Comparison of ENCODE assay signal across 8 cellular contexts in the genomic region with DNA sequence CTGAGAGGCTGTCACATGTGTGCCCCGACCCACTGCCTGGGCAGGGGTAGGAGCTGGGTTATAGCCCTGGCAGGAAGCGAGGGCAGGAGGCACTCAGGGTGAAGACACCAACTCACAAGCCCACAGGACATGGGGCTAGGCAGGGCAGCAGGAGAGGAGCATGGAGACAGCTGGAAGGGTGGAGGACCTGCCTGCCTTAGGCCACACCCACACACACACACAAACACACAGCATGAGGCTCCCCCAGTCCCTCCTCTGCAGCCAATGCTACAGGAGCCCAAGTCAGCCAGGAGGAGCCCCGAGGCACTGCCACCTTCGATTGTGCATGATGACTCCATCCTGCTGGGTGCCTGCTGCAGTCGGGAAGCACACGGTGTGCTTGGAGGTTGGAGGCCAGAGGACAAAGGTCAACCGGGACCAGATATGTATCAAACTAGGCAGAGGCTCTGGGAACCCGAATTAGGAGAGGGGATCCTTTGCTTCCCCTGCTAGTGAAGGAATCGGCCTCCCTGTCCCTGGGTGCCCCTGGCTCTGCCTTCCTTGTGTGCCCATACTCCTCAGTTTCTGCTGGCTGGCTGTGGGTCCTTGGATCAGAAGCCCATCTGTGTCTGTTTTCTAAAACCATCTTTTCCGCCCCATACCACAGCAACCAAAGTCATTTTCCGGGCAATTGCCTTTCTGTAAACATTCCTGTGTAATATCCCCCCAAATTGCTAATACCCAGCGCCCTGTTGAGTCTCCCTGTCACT. TPM values are rescaled to one million over a fixed set of nuclear protein-coding genes. Genes with fewer than 3 reads are reported as not detected.
DNase-seq lines count a peak whose midpoint lies in the region; ATAC-seq and TF ChIP-seq lines count a peak whose summit lies in the region.

No MANE protein-coding gene starts in this region.

- peaks cover 11% of the 10 kb centered on the region for H3K27me3 ChIP-seq in H7 (ENCODE audit: control insufficient read depth, insufficient read depth, low read length)
- no peaks in the 10 kb centered on the region for H3K27me3 ChIP-seq in PC-3 (ENCODE audit: low read length)

- no peaks in the 10 kb centered on the region for H3K9me3 ChIP-seq in PC-3 (ENCODE audit: low read length)

- no peak for TF ChIP-seq CTCF in PC-3 (conservative IDR thresholded peaks at IDR 0.05; ENCODE audit: low read depth, low read length)

- BruUV-seq in PC-3 (replicated peaks; lab: Mats Ljungman, UMichigan) = no TSS peak

- H3K79me2 ChIP-seq in PC-3 (ENCODE audit: low read length) = no peaks in the 10 kb centered on the region

- H3K36me3 ChIP-seq in H7 (replicated peaks; ENCODE audit: control insufficient read depth, insufficient read depth, low read length) (no peaks in the 10 kb centered on the region), PC-3 (ENCODE audit: low read depth, low read length) (no peaks in the 10 kb centered on the region)

- intact Hi-C loops in PC-3 (cut with micrococcal nuclease) = no loop called here
- intact Hi-C loops in posterior vena cava (cut with DNase I) = no loop called here

- peak; percentile 34 for DNase-seq in COLO668 (lab: John Stamatoyannopoulos, UW; ENCODE audit: unreplicated experiment)
- DNase-seq in H7 = peak; percentile 84
- peak; percentile 22 for DNase-seq in PC-3
- DNase-seq in kidney tubule cell (ENCODE audit: low spot score) = peak; percentile 9
- no peak for DNase-seq in posterior vena cava (ENCODE audit: low spot score)
- DNase-seq in NCI-H774 (lab: John Stamatoyannopoulos, UW) = no peak
- no peak for DNase-seq in KG1 (lab: John Stamatoyannopoulos, UW)
- no peak for DNase-seq in GDM1 (lab: John Stamatoyannopoulos, UW)

- H4K20me1 ChIP-seq in PC-3 (ENCODE audit: low read length) = no peaks in the 10 kb centered on the region

- peak; percentile 24; the same call in 1 of the 2 replicates for ATAC-seq in PC-3

- H2AFZ ChIP-seq in PC-3 (ENCODE audit: low read length) = peak overlapping the region; percentile 58; the same call in 1 of the 2 replicates

- no peaks in the 10 kb centered on the region for H3F3A ChIP-seq in PC-3 (ENCODE audit: low read length, unreplicated experiment)

- CTCF ChIA-PET in PC-3 (lab: Charles Lee) = interaction anchor here (3.9 kb wide), 1 partner anchor 27 kb away, joined by 36 read pairs; no protein-coding TSS in a partner anchor

- POLR2A ChIA-PET in PC-3 (lab: Charles Lee; ENCODE audit: unreplicated experiment) = no interaction called here

- no peak overlapping the region; the same call in 1 of the 2 replicates for H3K9ac ChIP-seq in PC-3 (ENCODE audit: low read length)

- no peak overlapping the region for H3K27ac ChIP-seq in PC-3 (ENCODE audit: low read length)

- H3K4me3 ChIP-seq in H7 (ENCODE audit: insufficient read depth, low read depth, low read length) = no peak overlapping the region
- H3K4me3 ChIP-seq in PC-3 (ENCODE audit: low read length) = no peak overlapping the region

- no peaks in the 10 kb centered on the region for H3K9me2 ChIP-seq in PC-3 (replicated peaks; ENCODE audit: low read length)

- H3K4me2 ChIP-seq in PC-3 (ENCODE audit: low read length) = peak overlapping the region; percentile 73

- peaks cover 26% of the 10 kb centered on the region for H3K4me1 ChIP-seq in PC-3 (ENCODE audit: insufficient read depth, low read length)

RNA-seq across cellular contexts. Expression of gene SRCIN1, which starts 20.5 kb away (rescaled TPM):
- 2.3 TPM in 2 replicates for total RNA-seq in H7 (2014; rRNA removed; shearing (Covaris generic))
- 1.8 and 2.6 TPM in 2 replicates for total RNA-seq in PC-3 (2014; rRNA removed)
- 1 to 10 TPM in 1 of 2 donors, under 1 TPM in 1; 0.93 to 1.2 TPM for total RNA-seq in posterior vena cava

Comparison
In these comparisons a context has a peak if more than half of its experiments do, and no peak if none do; other contexts are left out.
1. DNase-seq: peak in COLO668 (single experiment), H7 (single experiment), PC-3 (single experiment) and kidney tubule cell (single experiment); none in posterior vena cava (single experiment), NCI-H774 (single experiment), KG1 (single experiment) and GDM1 (single experiment).